ENCODE assay signal across 1 cellular context in genomic region chr18:63155169-63155852, GRCh38.
TF ChIP-seq lines count a peak whose summit lies in the region.

No MANE protein-coding gene starts in this region.

TF ChIP-seq in WTC11, 78 proteins besides CTCF, POLR2A, EP300 and RAD21 (continued from another document):
- TF ChIP-seq AR (CRISPR knock-in tag; IDR thresholded peaks at IDR 0.05): no peak
- TF ChIP-seq CDX4 (CRISPR knock-in tag; IDR thresholded peaks at IDR 0.05; ENCODE audit: borderline replicate concordance): no peak
- TF ChIP-seq CBFB (CRISPR knock-in tag; IDR thresholded peaks at IDR 0.05; ENCODE audit: low read depth): no peak
- TF ChIP-seq PRRX2 (CRISPR knock-in tag; IDR thresholded peaks at IDR 0.05): no peak
- TF ChIP-seq SMAD3 (CRISPR knock-in tag; IDR thresholded peaks at IDR 0.05; ENCODE audit: borderline replicate concordance): no peak
- TF ChIP-seq MAX (CRISPR knock-in tag; IDR thresholded peaks at IDR 0.05): peak; percentile 27; the same call in 1 of the 2 replicates
- TF ChIP-seq ZNF396 (CRISPR knock-in tag; IDR thresholded peaks at IDR 0.05; ENCODE audit: borderline replicate concordance): no peak
- peak; percentile 50; the same call in 1 of the 2 replicates for TF ChIP-seq FOXK1 (CRISPR knock-in tag; IDR thresholded peaks at IDR 0.05)
- TF ChIP-seq FOXJ3 (CRISPR knock-in tag; IDR thresholded peaks at IDR 0.05; ENCODE audit: borderline replicate concordance): no peak
- TF ChIP-seq ZNF512 (CRISPR knock-in tag; IDR thresholded peaks at IDR 0.05; ENCODE audit: borderline replicate concordance): no peak
- peak; percentile 39; the same call in 1 of the 2 replicates for TF ChIP-seq ETV6 (CRISPR knock-in tag; IDR thresholded peaks at IDR 0.05)
- no peak for TF ChIP-seq KAT7 (CRISPR knock-in tag; IDR thresholded peaks at IDR 0.05; ENCODE audit: borderline replicate concordance)
- no peak for TF ChIP-seq IRF1 (CRISPR knock-in tag; IDR thresholded peaks at IDR 0.05)
- no peak for TF ChIP-seq E2F1 (CRISPR knock-in tag; IDR thresholded peaks at IDR 0.05)
- no peak for TF ChIP-seq JAZF1 (CRISPR knock-in tag; IDR thresholded peaks at IDR 0.05)
- TF ChIP-seq E2F5 (CRISPR knock-in tag; IDR thresholded peaks at IDR 0.05): no peak
- TF ChIP-seq TEAD4 (CRISPR knock-in tag; IDR thresholded peaks at IDR 0.05): no peak
- 0 out of 2 replicates have a peak, but pooled peaks have one; percentile 7 for TF ChIP-seq ZNF121 (CRISPR knock-in tag; IDR thresholded peaks at IDR 0.05)
- TF ChIP-seq MXD4 (CRISPR knock-in tag; IDR thresholded peaks at IDR 0.05; ENCODE audit: borderline replicate concordance): no peak
- TF ChIP-seq ARID4B (CRISPR knock-in tag; IDR thresholded peaks at IDR 0.05; ENCODE audit: borderline replicate concordance): no peak
- 0 out of 2 replicates have a peak, but pooled peaks have one; percentile 34 for TF ChIP-seq HMGXB4 (CRISPR knock-in tag; IDR thresholded peaks at IDR 0.05)
- TF ChIP-seq FOXP1 (CRISPR knock-in tag; IDR thresholded peaks at IDR 0.05; ENCODE audit: borderline replicate concordance): peak; percentile 42; the same call in 1 of the 2 replicates
- no peak for TF ChIP-seq ZNF425 (CRISPR knock-in tag; conservative IDR thresholded peaks at IDR 0.05)
